In genomic region chr9:133149130-133150015, GRCh38 we compare ENCODE assay signal across 1 cellular context.
TF ChIP-seq lines count a peak whose summit lies in the region.

No MANE protein-coding gene starts in this region.

TF ChIP-seq in K562, 482 proteins besides CTCF, POLR2A, EP300 and RAD21 (continued from another document):
- TF ChIP-seq, protein P1, sequence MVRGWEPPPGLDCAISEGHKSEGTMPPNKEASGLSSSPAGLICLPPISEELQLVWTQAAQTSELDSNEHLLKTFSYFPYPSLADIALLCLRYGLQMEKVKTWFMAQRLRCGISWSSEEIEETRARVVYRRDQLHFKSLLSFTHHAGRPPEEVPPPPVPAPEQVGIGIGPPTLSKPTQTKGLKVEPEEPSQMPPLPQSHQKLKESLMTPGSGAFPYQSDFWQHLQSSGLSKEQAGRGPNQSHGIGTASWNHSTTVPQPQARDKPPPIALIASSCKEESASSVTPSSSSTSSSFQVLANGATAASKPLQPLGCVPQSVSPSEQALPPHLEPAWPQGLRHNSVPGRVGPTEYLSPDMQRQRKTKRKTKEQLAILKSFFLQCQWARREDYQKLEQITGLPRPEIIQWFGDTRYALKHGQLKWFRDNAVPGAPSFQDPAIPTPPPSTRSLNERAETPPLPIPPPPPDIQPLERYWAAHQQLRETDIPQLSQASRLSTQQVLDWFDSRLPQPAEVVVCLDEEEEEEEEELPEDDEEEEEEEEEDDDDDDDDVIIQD (CRISPR knock-in tag; IDR thresholded peaks at IDR 0.05), result peak; percentile 92; the same call in 1 of the 2 replicates
- TF ChIP-seq, protein P2, sequence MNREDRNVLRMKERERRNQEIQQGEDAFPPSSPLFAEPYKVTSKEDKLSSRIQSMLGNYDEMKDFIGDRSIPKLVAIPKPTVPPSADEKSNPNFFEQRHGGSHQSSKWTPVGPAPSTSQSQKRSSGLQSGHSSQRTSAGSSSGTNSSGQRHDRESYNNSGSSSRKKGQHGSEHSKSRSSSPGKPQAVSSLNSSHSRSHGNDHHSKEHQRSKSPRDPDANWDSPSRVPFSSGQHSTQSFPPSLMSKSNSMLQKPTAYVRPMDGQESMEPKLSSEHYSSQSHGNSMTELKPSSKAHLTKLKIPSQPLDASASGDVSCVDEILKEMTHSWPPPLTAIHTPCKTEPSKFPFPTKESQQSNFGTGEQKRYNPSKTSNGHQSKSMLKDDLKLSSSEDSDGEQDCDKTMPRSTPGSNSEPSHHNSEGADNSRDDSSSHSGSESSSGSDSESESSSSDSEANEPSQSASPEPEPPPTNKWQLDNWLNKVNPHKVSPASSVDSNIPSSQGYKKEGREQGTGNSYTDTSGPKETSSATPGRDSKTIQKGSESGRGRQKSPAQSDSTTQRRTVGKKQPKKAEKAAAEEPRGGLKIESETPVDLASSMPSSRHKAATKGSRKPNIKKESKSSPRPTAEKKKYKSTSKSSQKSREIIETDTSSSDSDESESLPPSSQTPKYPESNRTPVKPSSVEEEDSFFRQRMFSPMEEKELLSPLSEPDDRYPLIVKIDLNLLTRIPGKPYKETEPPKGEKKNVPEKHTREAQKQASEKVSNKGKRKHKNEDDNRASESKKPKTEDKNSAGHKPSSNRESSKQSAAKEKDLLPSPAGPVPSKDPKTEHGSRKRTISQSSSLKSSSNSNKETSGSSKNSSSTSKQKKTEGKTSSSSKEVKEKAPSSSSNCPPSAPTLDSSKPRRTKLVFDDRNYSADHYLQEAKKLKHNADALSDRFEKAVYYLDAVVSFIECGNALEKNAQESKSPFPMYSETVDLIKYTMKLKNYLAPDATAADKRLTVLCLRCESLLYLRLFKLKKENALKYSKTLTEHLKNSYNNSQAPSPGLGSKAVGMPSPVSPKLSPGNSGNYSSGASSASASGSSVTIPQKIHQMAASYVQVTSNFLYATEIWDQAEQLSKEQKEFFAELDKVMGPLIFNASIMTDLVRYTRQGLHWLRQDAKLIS (CRISPR knock-in tag; IDR thresholded peaks at IDR 0.05), result peak; percentile 55; the same call in 1 of the 2 replicates
- TF ChIP-seq NRF1 (conservative IDR thresholded peaks at IDR 0.05 in 1 of 2, IDR thresholded peaks at IDR 0.05 in 1 of 2), result peak; percentile 94 to 95
- TF ChIP-seq, protein P3, sequence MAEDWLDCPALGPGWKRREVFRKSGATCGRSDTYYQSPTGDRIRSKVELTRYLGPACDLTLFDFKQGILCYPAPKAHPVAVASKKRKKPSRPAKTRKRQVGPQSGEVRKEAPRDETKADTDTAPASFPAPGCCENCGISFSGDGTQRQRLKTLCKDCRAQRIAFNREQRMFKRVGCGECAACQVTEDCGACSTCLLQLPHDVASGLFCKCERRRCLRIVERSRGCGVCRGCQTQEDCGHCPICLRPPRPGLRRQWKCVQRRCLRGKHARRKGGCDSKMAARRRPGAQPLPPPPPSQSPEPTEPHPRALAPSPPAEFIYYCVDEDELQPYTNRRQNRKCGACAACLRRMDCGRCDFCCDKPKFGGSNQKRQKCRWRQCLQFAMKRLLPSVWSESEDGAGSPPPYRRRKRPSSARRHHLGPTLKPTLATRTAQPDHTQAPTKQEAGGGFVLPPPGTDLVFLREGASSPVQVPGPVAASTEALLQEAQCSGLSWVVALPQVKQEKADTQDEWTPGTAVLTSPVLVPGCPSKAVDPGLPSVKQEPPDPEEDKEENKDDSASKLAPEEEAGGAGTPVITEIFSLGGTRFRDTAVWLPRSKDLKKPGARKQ (CRISPR knock-in tag; IDR thresholded peaks at IDR 0.05), result no peak
- peak; percentile 98 for TF ChIP-seq ZNF766 (CRISPR knock-in tag; conservative IDR thresholded peaks at IDR 0.05)
- TF ChIP-seq SUPT5H (IDR thresholded peaks at IDR 0.05), result peak; percentile 81
- 0 out of 2 replicates have a peak, but pooled peaks have one; percentile 3 for TF ChIP-seq SMC3 (conservative IDR thresholded peaks at IDR 0.05; ENCODE audit: insufficient read depth, low read depth, low read length)
- peak; percentile 27 for TF ChIP-seq CBFA2T3 (IDR thresholded peaks at IDR 0.05)
- TF ChIP-seq FOSL1 (tag; conservative IDR thresholded peaks at IDR 0.05), result peak; percentile 53
- TF ChIP-seq ZBTB2 (IDR thresholded peaks at IDR 0.05), result peak; percentile 75
- TF ChIP-seq, protein P4, sequence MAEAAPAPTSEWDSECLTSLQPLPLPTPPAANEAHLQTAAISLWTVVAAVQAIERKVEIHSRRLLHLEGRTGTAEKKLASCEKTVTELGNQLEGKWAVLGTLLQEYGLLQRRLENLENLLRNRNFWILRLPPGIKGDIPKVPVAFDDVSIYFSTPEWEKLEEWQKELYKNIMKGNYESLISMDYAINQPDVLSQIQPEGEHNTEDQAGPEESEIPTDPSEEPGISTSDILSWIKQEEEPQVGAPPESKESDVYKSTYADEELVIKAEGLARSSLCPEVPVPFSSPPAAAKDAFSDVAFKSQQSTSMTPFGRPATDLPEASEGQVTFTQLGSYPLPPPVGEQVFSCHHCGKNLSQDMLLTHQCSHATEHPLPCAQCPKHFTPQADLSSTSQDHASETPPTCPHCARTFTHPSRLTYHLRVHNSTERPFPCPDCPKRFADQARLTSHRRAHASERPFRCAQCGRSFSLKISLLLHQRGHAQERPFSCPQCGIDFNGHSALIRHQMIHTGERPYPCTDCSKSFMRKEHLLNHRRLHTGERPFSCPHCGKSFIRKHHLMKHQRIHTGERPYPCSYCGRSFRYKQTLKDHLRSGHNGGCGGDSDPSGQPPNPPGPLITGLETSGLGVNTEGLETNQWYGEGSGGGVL (CRISPR knock-in tag; IDR thresholded peaks at IDR 0.05), result no peak
- peak; percentile 65 for TF ChIP-seq MECOM (CRISPR knock-in tag; IDR thresholded peaks at IDR 0.05)
- TF ChIP-seq, protein P5, sequence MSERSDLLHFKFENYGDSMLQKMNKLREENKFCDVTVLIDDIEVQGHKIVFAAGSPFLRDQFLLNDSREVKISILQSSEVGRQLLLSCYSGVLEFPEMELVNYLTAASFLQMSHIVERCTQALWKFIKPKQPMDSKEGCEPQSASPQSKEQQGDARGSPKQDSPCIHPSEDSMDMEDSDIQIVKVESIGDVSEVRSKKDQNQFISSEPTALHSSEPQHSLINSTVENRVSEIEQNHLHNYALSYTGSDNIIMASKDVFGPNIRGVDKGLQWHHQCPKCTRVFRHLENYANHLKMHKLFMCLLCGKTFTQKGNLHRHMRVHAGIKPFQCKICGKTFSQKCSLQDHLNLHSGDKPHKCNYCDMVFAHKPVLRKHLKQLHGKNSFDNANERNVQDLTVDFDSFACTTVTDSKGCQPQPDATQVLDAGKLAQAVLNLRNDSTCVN (CRISPR knock-in tag; IDR thresholded peaks at IDR 0.05), result 0 out of 2 replicates have a peak, but pooled peaks have one; percentile 5
- no peak; the same call in 1 of the 2 replicates for TF ChIP-seq TGIF2 (CRISPR knock-in tag; IDR thresholded peaks at IDR 0.05)
- peak; percentile 53 for TF ChIP-seq EGR1 (conservative IDR thresholded peaks at IDR 0.05)
- TF ChIP-seq SNRNP70 (optimal IDR thresholded peaks at IDR 0.05; ENCODE audit: low read depth, low read length), result no peak
- TF ChIP-seq KLF1 (tag; IDR thresholded peaks at IDR 0.05), result peak; percentile 61; the same call in 1 of the 2 replicates
- TF ChIP-seq PCBP2 (IDR thresholded peaks at IDR 0.05; ENCODE audit: low read depth, low read length, poor library complexity, severe bottlenecking), result no peak
- TF ChIP-seq ZSCAN32 (CRISPR knock-in tag; IDR thresholded peaks at IDR 0.05), result 0 out of 2 replicates have a peak, but pooled peaks have one; percentile 22
- TF ChIP-seq CREB3 (tag; conservative IDR thresholded peaks at IDR 0.05; ENCODE audit: low read depth), result peak; percentile 83; the same call in 1 of the 2 replicates
- TF ChIP-seq ZNF583 (CRISPR knock-in tag; IDR thresholded peaks at IDR 0.05), result peak; percentile 95
- TF ChIP-seq MXI1 (IDR thresholded peaks at IDR 0.05; ENCODE audit: low read depth, low read length), result peak; percentile 93
- TF ChIP-seq HDAC1 (IDR thresholded peaks at IDR 0.05), result peak in 1 of 2 experiments; percentile 92; a peak in 2 of 4 replicates
- TF ChIP-seq NR2C2 (CRISPR knock-in tag; IDR thresholded peaks at IDR 0.05), result no peak
- TF ChIP-seq NR2C2 (tag; IDR thresholded peaks at IDR 0.05), result peak; percentile 63
- peak; percentile 96 for TF ChIP-seq ZNF175 (CRISPR knock-in tag; IDR thresholded peaks at IDR 0.05; ENCODE audit: low read depth)
- no peak for TF ChIP-seq NFATC3 (IDR thresholded peaks at IDR 0.05)
- no peak; the same call in 1 of the 2 replicates for TF ChIP-seq ZKSCAN1 (IDR thresholded peaks at IDR 0.05; ENCODE audit: low read depth, low read length)
- TF ChIP-seq ARID1B (IDR thresholded peaks at IDR 0.05), result peak; percentile 33; the same call in 1 of the 2 replicates
- peak; percentile 78; the same call in 1 of the 2 replicates for TF ChIP-seq PHB (CRISPR knock-in tag; IDR thresholded peaks at IDR 0.05)
- TF ChIP-seq EZH2 (IDR thresholded peaks at IDR 0.05; ENCODE audit: borderline replicate concordance, low read depth, low read length), result no peak
- TF ChIP-seq ZNF174 (CRISPR knock-in tag; IDR thresholded peaks at IDR 0.05), result no peak
- peak; percentile 97 for TF ChIP-seq SMAD4 (CRISPR knock-in tag; conservative IDR thresholded peaks at IDR 0.05)
- TF ChIP-seq TOE1 (IDR thresholded peaks at IDR 0.05; ENCODE audit: borderline replicate concordance), result peak; percentile 82; the same call in 1 of the 2 replicates
- no peak for TF ChIP-seq TOE1 (CRISPR knock-in tag; IDR thresholded peaks at IDR 0.05; ENCODE audit: borderline replicate concordance, low read depth)
- TF ChIP-seq RBM15 (IDR thresholded peaks at IDR 0.05; ENCODE audit: insufficient read depth, low read length), result no peak
- peak; percentile 47 for TF ChIP-seq KDM5B (IDR thresholded peaks at IDR 0.05; ENCODE audit: insufficient replicate concordance, low read depth, low read length)
- TF ChIP-seq L3MBTL2 (IDR thresholded peaks at IDR 0.05), result peak; percentile 94
- TF ChIP-seq KAT7 (CRISPR knock-in tag; IDR thresholded peaks at IDR 0.05; ENCODE audit: borderline replicate concordance), result no peak
- TF ChIP-seq, protein P6, sequence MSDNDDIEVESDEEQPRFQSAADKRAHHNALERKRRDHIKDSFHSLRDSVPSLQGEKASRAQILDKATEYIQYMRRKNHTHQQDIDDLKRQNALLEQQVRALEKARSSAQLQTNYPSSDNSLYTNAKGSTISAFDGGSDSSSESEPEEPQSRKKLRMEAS (CRISPR knock-in tag; IDR thresholded peaks at IDR 0.05), result peak; percentile 99
- no peak for TF ChIP-seq MEF2D (tag; conservative IDR thresholded peaks at IDR 0.05; ENCODE audit: low read depth)
- TF ChIP-seq RNF2 (IDR thresholded peaks at IDR 0.05), result 0 out of 2 replicates have a peak, but pooled peaks have one; percentile 48
- peak; percentile 65; the same call in 1 of the 2 replicates for TF ChIP-seq CBX1 (IDR thresholded peaks at IDR 0.05; ENCODE audit: low read depth)
- peak; percentile 98 for TF ChIP-seq BHLHE40 (IDR thresholded peaks at IDR 0.05; ENCODE audit: low read length)
- TF ChIP-seq ZFX (CRISPR knock-in tag; IDR thresholded peaks at IDR 0.05), result peak; percentile 65
TF ChIP-seq in K562: peak in this region for 187.
